In the genomic region with DNA sequence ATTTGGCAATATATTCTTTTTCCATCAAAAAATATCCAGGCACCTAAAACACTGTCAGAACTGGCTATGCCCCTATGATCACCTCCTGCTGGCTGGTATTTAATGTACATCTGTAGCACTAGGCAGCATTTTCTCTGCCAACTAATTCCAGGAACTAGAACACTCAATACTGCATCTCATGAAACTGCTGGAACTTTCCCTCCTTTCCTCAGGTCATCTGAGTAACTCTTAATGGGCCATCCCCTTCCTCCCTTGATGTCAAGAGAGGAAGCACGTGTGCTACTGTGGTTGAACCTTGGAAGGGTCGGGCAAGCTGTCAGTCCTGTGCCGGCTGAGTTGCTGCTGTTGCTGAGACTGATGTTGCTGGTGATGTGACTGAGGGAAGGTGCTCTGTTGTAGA, we compare ENCODE assay signal across 9 cellular contexts. TPM values are rescaled to one million over a fixed set of nuclear protein-coding genes. Genes with fewer than 3 reads are reported as not detected.
A peak's percentile ranks its signal among the peaks of the same experiment; 100 is the strongest.
DNase-seq lines count a peak whose midpoint lies in the region; ATAC-seq and TF ChIP-seq lines count a peak whose summit lies in the region.
"Had no signal": no experiment of that assay in that cellular context is flagged by ENCODE, and none has a peak within 500 bp of the region (broad histone marks: within the 10 kb centered on the region; RNA-seq: fewer than 3 reads in every experiment).

No MANE protein-coding gene starts in this region.

- no peaks in the 10 kb centered on the region for H3K27me3 Mint-ChIP-seq in CD4-positive, alpha-beta memory T cell

- no peak overlapping the region for H3K4me3 ChIP-seq in CD4-positive, alpha-beta memory T cell (ENCODE audit: low read length in 2 of 2)
- H3K4me3 ChIP-seq in OCI-LY3 (ENCODE audit: low read length) (no peak overlapping the region), epithelial cell of esophagus (ENCODE audit: low read length) (no peak overlapping the region), transverse colon (no peak overlapping the region), H7 (ENCODE audit: insufficient read depth, low read depth, low read length) (no peak overlapping the region), adrenal gland (no peak overlapping the region)
- H3K4me3 ChIP-seq: heart left ventricle had no signal

- TF ChIP-seq CTCF in OCI-LY3 (IDR thresholded peaks at IDR 0.05; ENCODE audit: low read depth, low read length): peak; percentile 2; the same call in 1 of the 2 replicates
- peak; percentile 54 for TF ChIP-seq CTCF in epithelial cell of esophagus (IDR thresholded peaks at IDR 0.05; ENCODE audit: insufficient read depth, low read depth, low read length, missing control alignments)
- peak in 1 of 5 experiments; percentile 9 for TF ChIP-seq CTCF in transverse colon (IDR thresholded peaks at IDR 0.05)
- peak in 3 of 6 experiments; percentile 12 to 23 (median 12) for TF ChIP-seq CTCF in adrenal gland (IDR thresholded peaks at IDR 0.05)

- H3K79me2 ChIP-seq in OCI-LY3 (ENCODE audit: low read length): no peaks in the 10 kb centered on the region

- H3K4me2 ChIP-seq in OCI-LY3 (ENCODE audit: low read length): no peak overlapping the region

- CTCF ChIA-PET in CD4-positive, alpha-beta memory T cell (lab: Charles Lee; ENCODE audit: partially characterized antibody): no interaction called here

- H3K36me3 ChIP-seq in CD4-positive, alpha-beta memory T cell (ENCODE audit: insufficient read depth, low read length): peaks cover 11% of the 10 kb centered on the region
- H3K36me3 ChIP-seq in OCI-LY3 (replicated peaks; ENCODE audit: low read depth, low read length): peaks cover 46% of the 10 kb centered on the region
- peaks cover 0 to 9% (median 3%) of the 10 kb centered on the region in 4 donors for H3K36me3 ChIP-seq in transverse colon
- H3K36me3 ChIP-seq in H7 (replicated peaks; ENCODE audit: control insufficient read depth, insufficient read depth, low read length): peaks cover 1% of the 10 kb centered on the region
- peaks cover 0 to 69% of the 10 kb centered on the region in 2 donors for H3K36me3 ChIP-seq in adrenal gland (replicated peaks in 1 of 2)

- TF ChIP-seq POLR2A in transverse colon (IDR thresholded peaks at IDR 0.05): no peak
- TF ChIP-seq POLR2A in adrenal gland (IDR thresholded peaks at IDR 0.05): no peak

- no peak overlapping the region for H2AFZ ChIP-seq in OCI-LY3 (ENCODE audit: low read depth, low read length)

- peaks cover 10 to 19% (median 16%) of the 10 kb centered on the region in 4 donors for H3K4me1 Mint-ChIP-seq in CD4-positive, alpha-beta memory T cell

- no peaks in the 10 kb centered on the region for H3K27me3 ChIP-seq in CD4-positive, alpha-beta memory T cell (ENCODE audit: insufficient read depth, low read length)
- H3K27me3 ChIP-seq in OCI-LY3 (ENCODE audit: low read depth, low read length) (no peaks in the 10 kb centered on the region), transverse colon (no peaks in the 10 kb centered on the region), H7 (ENCODE audit: control insufficient read depth, insufficient read depth, low read length) (no peaks in the 10 kb centered on the region), adrenal gland (no peaks in the 10 kb centered on the region)
- H3K27me3 ChIP-seq: heart left ventricle had no signal

- H4K20me1 ChIP-seq in OCI-LY3 (ENCODE audit: insufficient read depth, low read length): no peaks in the 10 kb centered on the region

- no peaks in the 10 kb centered on the region for H3K9me3 ChIP-seq in CD4-positive, alpha-beta memory T cell (ENCODE audit: control insufficient read depth in 1 of 2, low read length in 2 of 2)
- H3K9me3 ChIP-seq in OCI-LY3 (ENCODE audit: insufficient read depth, low read length): no peaks in the 10 kb centered on the region
- no peaks in the 10 kb centered on the region for H3K9me3 ChIP-seq in transverse colon
- no peaks in the 10 kb centered on the region for H3K9me3 ChIP-seq in adrenal gland (replicated peaks in 1 of 3)
- H3K9me3 ChIP-seq: heart left ventricle had no signal

- peak; percentile 67 for ATAC-seq in GM21381 (IDR thresholded peaks at IDR 0.05; ENCODE audit: unreplicated experiment)

- intact Hi-C loops in CD4-positive, alpha-beta memory T cell (cut with micrococcal nuclease): no loop called here
- intact Hi-C loops in transverse colon (cut with DNase I; ENCODE audit: low total_unique reads): no loop called here
- intact Hi-C loops in adrenal gland (cut with DNase I): loop anchor here in 1 of 2 donors (10.0 kb wide), 1 partner anchor 90 kb away; a partner anchor contains a TSS

- in situ Hi-C loops in transverse colon (cut with MboI; ENCODE audit: low pct_ligation_motif_present in 1 of 4, low pct_unique_long_range_greater_than_20kb in 1 of 4, low sequenced_read_pairs in 3 of 4): no loop called here

- H3K27ac Mint-ChIP-seq in CD4-positive, alpha-beta memory T cell: peak overlapping the region; percentile 35 to 86 (median 77)

- 59 to 67% methylated on average over 2 to 3 of the region's 3 CpGs for WGBS in transverse colon (ENCODE audit: low coverage in 1 of 2), 2 donors
- 42 to 50% (median 46%) methylated on average over 3 of the region's 3 CpGs for WGBS in adrenal gland, 4 donors

- no peak for TF ChIP-seq EP300 in transverse colon (IDR thresholded peaks at IDR 0.05; ENCODE audit: low read depth)

- H3K9me3 Mint-ChIP-seq in CD4-positive, alpha-beta memory T cell: no peaks in the 10 kb centered on the region

- H3K4me3 Mint-ChIP-seq in CD4-positive, alpha-beta memory T cell: peak overlapping the region in 2 of 8 donors; percentile 23 to 49

- peak in 4 of 5 donors; percentile 5 to 38 (median 15) for DNase-seq in CD4-positive, alpha-beta memory T cell
- DNase-seq in epithelial cell of esophagus (ENCODE audit: low read depth) (peak; percentile 32), transverse colon (no peak), H7 (no peak), adrenal gland (no peak)
- DNase-seq in stimulated activated CD4-positive, alpha-beta T cell treated with anti-CD3 and anti-CD28 coated beads, Interleukin-1b, Interleukin-23, amount 100 ng/mL, for 48 hours: peak; percentile 42
- DNase-seq: heart left ventricle had no signal

- POLR2A ChIA-PET in CD4-positive, alpha-beta memory T cell (lab: Charles Lee; ENCODE audit: partially characterized antibody): interaction anchor here (1.5 kb wide), 1 partner anchor 111 kb away, joined by 5 read pairs; no protein-coding TSS in a partner anchor

- no peak overlapping the region for H3K9ac ChIP-seq in OCI-LY3 (ENCODE audit: low read length)

- H3K27ac ChIP-seq in CD4-positive, alpha-beta memory T cell (ENCODE audit: low read depth, low read length): no peak overlapping the region
- no peak overlapping the region for H3K27ac ChIP-seq in OCI-LY3 (ENCODE audit: low read length)
- H3K27ac ChIP-seq in transverse colon: no peak overlapping the region
- H3K27ac ChIP-seq in adrenal gland: peak overlapping the region in 2 of 5 donors; percentile 5 to 6

- H3K36me3 Mint-ChIP-seq in CD4-positive, alpha-beta memory T cell: peaks cover 26 to 69% of the 10 kb centered on the region in 2 donors

- H3K4me1 ChIP-seq in CD4-positive, alpha-beta memory T cell (ENCODE audit: insufficient read depth, low read length): peaks cover 9% of the 10 kb centered on the region
- H3K4me1 ChIP-seq in OCI-LY3 (ENCODE audit: low read length) (no peaks in the 10 kb centered on the region), transverse colon (peaks cover 0 to 15% (median 9%) of the 10 kb centered on the region in 4 donors), adrenal gland (replicated peaks in 1 of 2) (peaks cover 0 to 22% of the 10 kb centered on the region in 2 donors)

RNA-seq across cellular contexts. Expression of a gene that starts 39.4 kb away (rescaled TPM):
- 10 to 100 TPM; 61.8 to 74.8 TPM for total RNA-seq in CD4-positive, alpha-beta memory T cell
- 10 to 100 TPM; 23.4 to 28.9 TPM for polyA plus RNA-seq in CD4-positive, alpha-beta memory T cell
- total RNA-seq in transverse colon: 100 to 1,000 TPM in 3 of 4 donors, 10 to 100 TPM in 1; 79.5 to 215 (median 136) TPM
- total RNA-seq in H7 (2014; rRNA removed; shearing (Covaris generic)): 84.0 and 88.0 TPM in 2 replicates
- total RNA-seq in adrenal gland: 100 to 1,000 TPM in 7 of 8 donors, 10 to 100 TPM in 1; 96.8 to 290 (median 202) TPM
- polyA plus RNA-seq in adrenal gland: 100 to 1,000 TPM in 1 of 3 donors, 10 to 100 TPM in 2; 52.4 to 118 (median 92.6) TPM

Comparison
In these comparisons a context has a peak if more than half of its experiments do, and no peak if none do; other contexts are left out.
1. DNase-seq: peak in CD4-positive, alpha-beta memory T cell (4 of 5), epithelial cell of esophagus (single experiment) and stimulated activated CD4-positive, alpha-beta T cell treated with anti-CD3 and anti-CD28 coated beads, Interleukin-1b, Interleukin-23, amount 100 ng/mL, for 48 hours (single experiment); none in transverse colon (single experiment), H7 (single experiment) and adrenal gland (0 of 7).